In the genomic region with DNA sequence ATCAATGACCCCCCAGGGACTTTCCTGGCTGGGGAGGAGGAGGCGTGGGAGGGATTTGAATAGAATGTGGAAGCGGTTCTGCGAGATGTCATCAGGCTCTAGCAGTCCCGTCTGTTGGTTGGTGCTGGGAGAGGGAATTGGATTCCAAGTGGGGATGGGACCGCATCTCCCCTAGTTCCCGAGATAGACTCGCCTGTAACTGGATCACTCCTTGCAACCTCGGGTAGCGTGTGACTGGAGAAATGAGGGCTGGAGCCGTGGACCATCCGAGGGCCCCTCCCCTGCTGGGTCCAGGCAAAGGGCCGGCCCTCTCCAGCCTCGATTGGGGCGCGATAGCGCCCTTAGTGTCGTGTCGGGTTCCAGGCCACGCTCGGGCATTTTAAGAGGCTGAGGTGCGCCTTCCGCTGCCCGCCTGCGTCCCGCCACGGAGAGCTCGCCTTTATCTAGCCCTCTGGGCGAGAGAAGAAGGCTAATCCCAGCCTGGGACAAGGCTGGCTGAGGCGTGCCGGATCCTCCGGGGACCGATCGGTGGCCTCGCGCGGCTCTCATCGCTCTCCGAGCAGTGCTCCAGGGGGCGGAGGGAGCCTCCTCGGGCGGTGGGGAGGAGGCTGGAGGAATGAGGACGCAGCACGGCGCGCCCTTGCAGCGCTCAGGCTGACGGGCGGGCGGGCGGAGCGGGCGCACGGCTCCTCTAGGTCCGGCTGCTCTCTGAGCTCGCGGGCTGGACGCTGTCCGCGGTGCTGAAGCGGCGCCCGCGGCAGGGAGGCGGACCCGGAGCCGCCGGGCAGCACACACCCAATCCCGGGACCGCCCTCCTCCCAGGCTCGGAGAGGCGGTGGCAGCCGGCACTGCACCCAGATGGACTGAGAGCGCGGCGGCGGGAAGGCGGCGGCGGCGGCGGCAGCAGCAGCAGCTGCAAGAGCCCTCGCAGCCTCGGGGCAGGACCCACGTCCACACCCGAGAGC, we compare ENCODE assay signal across 1 cellular context.
TF ChIP-seq lines count a peak whose summit lies in the region.

No MANE protein-coding gene starts in this region.

TF ChIP-seq in HepG2, 621 proteins besides CTCF, POLR2A, EP300 and RAD21 (continued from another document and continues in another):
- TF ChIP-seq DBP (CRISPR knock-in tag; IDR thresholded peaks at IDR 0.05; ENCODE audit: not compliant biosample characterization) (peak; percentile 95), ZNF235 (CRISPR knock-in tag; IDR thresholded peaks at IDR 0.05; ENCODE audit: borderline replicate concordance) (peak; percentile 99), BRF2 (CRISPR knock-in tag; IDR thresholded peaks at IDR 0.05) (peak; percentile 93), RXRB (CRISPR knock-in tag; IDR thresholded peaks at IDR 0.05; ENCODE audit: borderline replicate concordance) (peak; percentile 91), ZNF468 (CRISPR knock-in tag; IDR thresholded peaks at IDR 0.05) (peak; percentile 82; the same call in 1 of the 2 replicates), ZNF749 (CRISPR knock-in tag; IDR thresholded peaks at IDR 0.05; ENCODE audit: borderline replicate concordance) (peak; percentile 99), ZSCAN22 (CRISPR knock-in tag; IDR thresholded peaks at IDR 0.05) (peak; percentile 63; the same call in 1 of the 2 replicates), ZNF350 (CRISPR knock-in tag; IDR thresholded peaks at IDR 0.05; ENCODE audit: borderline replicate concordance, low read depth) (peak; percentile 72), PAWR (CRISPR knock-in tag; IDR thresholded peaks at IDR 0.05; ENCODE audit: borderline replicate concordance) (0 out of 2 replicates have a peak, but pooled peaks have one; percentile 71), GFI1 (CRISPR knock-in tag; IDR thresholded peaks at IDR 0.05; ENCODE audit: borderline replicate concordance) (peak; percentile 64; the same call in 1 of the 2 replicates), ZNF362 (CRISPR knock-in tag; IDR thresholded peaks at IDR 0.05; ENCODE audit: borderline replicate concordance) (peak; percentile 49; the same call in 1 of the 2 replicates), CHCHD3 (CRISPR knock-in tag; IDR thresholded peaks at IDR 0.05) (peak; percentile 97), SMC3 (IDR thresholded peaks at IDR 0.05; ENCODE audit: low read length) (no peak), TBL1XR1 (IDR thresholded peaks at IDR 0.05; ENCODE audit: borderline replicate concordance, low read length, partially characterized antibody) (no peak), RBM39 (IDR thresholded peaks at IDR 0.05; ENCODE audit: low read depth, low read length, poor library complexity, severe bottlenecking) (no peak), ZNF883 (CRISPR knock-in tag; IDR thresholded peaks at IDR 0.05; ENCODE audit: not compliant biosample characterization) (peak; percentile 99), ZNF484 (CRISPR knock-in tag; IDR thresholded peaks at IDR 0.05; ENCODE audit: borderline replicate concordance, low read depth) (peak; percentile 76; the same call in 1 of the 2 replicates), ZNF282 (IDR thresholded peaks at IDR 0.05; ENCODE audit: partially characterized antibody) (no peak), ZNF766 (CRISPR knock-in tag; IDR thresholded peaks at IDR 0.05; ENCODE audit: borderline replicate concordance) (peak; percentile 99), U2AF2 (IDR thresholded peaks at IDR 0.05; ENCODE audit: low read depth, low read length) (no peak), SP1 (IDR thresholded peaks at IDR 0.05) (no peak), SP1 (CRISPR knock-in tag; IDR thresholded peaks at IDR 0.05) (peak; percentile 57; the same call in 1 of the 2 replicates), NAIF1 (CRISPR knock-in tag; IDR thresholded peaks at IDR 0.05; ENCODE audit: borderline replicate concordance) (no peak; the same call in 1 of the 2 replicates), ZNF101 (CRISPR knock-in tag; IDR thresholded peaks at IDR 0.05; ENCODE audit: borderline replicate concordance, low read depth) (peak; percentile 51; the same call in 1 of the 2 replicates), NFKBIZ (CRISPR knock-in tag; IDR thresholded peaks at IDR 0.05) (peak; percentile 98), NCOA1 (CRISPR knock-in tag; IDR thresholded peaks at IDR 0.05) (no peak), ZNF788 (CRISPR knock-in tag; IDR thresholded peaks at IDR 0.05; ENCODE audit: borderline replicate concordance) (peak; percentile 97), REL (CRISPR knock-in tag; conservative IDR thresholded peaks at IDR 0.05) (peak; percentile 99), PRMT3 (CRISPR knock-in tag; IDR thresholded peaks at IDR 0.05; ENCODE audit: borderline replicate concordance, low read depth) (peak; percentile 97; the same call in 1 of the 2 replicates), ZNF207 (IDR thresholded peaks at IDR 0.05; ENCODE audit: borderline replicate concordance) (no peak), ZMYM2 (CRISPR knock-in tag; IDR thresholded peaks at IDR 0.05) (no peak), ZNF569 (CRISPR knock-in tag; IDR thresholded peaks at IDR 0.05; ENCODE audit: borderline replicate concordance) (no peak), ZMAT5 (CRISPR knock-in tag; IDR thresholded peaks at IDR 0.05; ENCODE audit: borderline replicate concordance, low read depth) (no peak), YEATS4 (CRISPR knock-in tag; IDR thresholded peaks at IDR 0.05; ENCODE audit: borderline replicate concordance) (peak; percentile 84; the same call in 1 of the 2 replicates), ADNP (CRISPR knock-in tag; IDR thresholded peaks at IDR 0.05) (no peak)
- TF ChIP-seq, protein P1, sequence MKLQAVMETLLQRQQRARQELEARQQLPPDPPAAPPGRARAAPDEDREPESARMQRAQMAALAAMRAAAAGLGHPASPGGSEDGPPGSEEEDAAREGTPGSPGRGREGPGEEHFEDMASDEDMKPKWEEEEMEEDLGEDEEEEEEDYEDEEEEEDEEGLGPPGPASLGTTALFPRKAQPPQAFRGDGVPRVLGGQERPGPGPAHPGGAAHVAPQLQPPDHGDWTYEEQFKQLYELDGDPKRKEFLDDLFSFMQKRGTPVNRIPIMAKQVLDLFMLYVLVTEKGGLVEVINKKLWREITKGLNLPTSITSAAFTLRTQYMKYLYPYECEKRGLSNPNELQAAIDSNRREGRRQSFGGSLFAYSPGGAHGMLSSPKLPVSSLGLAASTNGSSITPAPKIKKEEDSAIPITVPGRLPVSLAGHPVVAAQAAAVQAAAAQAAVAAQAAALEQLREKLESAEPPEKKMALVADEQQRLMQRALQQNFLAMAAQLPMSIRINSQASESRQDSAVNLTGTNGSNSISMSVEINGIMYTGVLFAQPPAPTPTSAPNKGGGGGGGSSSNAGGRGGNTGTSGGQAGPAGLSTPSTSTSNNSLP (IDR thresholded peaks at IDR 0.05; ENCODE audit: low read depth, low read length) = no peak
- TF ChIP-seq, protein P2, sequence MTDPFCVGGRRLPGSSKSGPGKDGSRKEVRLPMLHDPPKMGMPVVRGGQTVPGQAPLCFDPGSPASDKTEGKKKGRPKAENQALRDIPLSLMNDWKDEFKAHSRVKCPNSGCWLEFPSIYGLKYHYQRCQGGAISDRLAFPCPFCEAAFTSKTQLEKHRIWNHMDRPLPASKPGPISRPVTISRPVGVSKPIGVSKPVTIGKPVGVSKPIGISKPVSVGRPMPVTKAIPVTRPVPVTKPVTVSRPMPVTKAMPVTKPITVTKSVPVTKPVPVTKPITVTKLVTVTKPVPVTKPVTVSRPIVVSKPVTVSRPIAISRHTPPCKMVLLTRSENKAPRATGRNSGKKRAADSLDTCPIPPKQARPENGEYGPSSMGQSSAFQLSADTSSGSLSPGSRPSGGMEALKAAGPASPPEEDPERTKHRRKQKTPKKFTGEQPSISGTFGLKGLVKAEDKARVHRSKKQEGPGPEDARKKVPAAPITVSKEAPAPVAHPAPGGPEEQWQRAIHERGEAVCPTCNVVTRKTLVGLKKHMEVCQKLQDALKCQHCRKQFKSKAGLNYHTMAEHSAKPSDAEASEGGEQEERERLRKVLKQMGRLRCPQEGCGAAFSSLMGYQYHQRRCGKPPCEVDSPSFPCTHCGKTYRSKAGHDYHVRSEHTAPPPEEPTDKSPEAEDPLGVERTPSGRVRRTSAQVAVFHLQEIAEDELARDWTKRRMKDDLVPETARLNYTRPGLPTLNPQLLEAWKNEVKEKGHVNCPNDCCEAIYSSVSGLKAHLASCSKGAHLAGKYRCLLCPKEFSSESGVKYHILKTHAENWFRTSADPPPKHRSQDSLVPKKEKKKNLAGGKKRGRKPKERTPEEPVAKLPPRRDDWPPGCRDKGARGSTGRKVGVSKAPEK (CRISPR knock-in tag; IDR thresholded peaks at IDR 0.05; ENCODE audit: borderline replicate concordance) = no peak
- TF ChIP-seq, protein P3, sequence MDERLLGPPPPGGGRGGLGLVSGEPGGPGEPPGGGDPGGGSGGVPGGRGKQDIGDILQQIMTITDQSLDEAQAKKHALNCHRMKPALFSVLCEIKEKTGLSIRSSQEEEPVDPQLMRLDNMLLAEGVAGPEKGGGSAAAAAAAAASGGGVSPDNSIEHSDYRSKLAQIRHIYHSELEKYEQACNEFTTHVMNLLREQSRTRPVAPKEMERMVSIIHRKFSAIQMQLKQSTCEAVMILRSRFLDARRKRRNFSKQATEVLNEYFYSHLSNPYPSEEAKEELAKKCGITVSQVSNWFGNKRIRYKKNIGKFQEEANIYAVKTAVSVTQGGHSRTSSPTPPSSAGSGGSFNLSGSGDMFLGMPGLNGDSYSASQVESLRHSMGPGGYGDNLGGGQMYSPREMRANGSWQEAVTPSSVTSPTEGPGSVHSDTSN (CRISPR knock-in tag; IDR thresholded peaks at IDR 0.05) = no peak
- TF ChIP-seq, protein P4, sequence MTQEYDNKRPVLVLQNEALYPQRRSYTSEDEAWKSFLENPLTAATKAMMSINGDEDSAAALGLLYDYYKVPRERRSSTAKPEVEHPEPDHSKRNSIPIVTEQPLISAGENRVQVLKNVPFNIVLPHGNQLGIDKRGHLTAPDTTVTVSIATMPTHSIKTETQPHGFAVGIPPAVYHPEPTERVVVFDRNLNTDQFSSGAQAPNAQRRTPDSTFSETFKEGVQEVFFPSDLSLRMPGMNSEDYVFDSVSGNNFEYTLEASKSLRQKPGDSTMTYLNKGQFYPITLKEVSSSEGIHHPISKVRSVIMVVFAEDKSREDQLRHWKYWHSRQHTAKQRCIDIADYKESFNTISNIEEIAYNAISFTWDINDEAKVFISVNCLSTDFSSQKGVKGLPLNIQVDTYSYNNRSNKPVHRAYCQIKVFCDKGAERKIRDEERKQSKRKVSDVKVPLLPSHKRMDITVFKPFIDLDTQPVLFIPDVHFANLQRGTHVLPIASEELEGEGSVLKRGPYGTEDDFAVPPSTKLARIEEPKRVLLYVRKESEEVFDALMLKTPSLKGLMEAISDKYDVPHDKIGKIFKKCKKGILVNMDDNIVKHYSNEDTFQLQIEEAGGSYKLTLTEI (CRISPR knock-in tag; conservative IDR thresholded peaks at IDR 0.05) = no peak
- TF ChIP-seq, protein P5, sequence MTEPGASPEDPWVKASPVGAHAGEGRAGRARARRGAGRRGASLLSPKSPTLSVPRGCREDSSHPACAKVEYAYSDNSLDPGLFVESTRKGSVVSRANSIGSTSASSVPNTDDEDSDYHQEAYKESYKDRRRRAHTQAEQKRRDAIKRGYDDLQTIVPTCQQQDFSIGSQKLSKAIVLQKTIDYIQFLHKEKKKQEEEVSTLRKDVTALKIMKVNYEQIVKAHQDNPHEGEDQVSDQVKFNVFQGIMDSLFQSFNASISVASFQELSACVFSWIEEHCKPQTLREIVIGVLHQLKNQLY (CRISPR knock-in tag; IDR thresholded peaks at IDR 0.05) = peak; percentile 68; the same call in 1 of the 2 replicates
- TF ChIP-seq, protein P6, sequence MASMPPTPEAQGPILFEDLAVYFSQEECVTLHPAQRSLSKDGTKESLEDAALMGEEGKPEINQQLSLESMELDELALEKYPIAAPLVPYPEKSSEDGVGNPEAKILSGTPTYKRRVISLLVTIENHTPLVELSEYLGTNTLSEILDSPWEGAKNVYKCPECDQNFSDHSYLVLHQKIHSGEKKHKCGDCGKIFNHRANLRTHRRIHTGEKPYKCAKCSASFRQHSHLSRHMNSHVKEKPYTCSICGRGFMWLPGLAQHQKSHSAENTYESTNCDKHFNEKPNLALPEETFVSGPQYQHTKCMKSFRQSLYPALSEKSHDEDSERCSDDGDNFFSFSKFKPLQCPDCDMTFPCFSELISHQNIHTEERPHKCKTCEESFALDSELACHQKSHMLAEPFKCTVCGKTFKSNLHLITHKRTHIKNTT (CRISPR knock-in tag; IDR thresholded peaks at IDR 0.05) = no peak
